8 cellular contexts compared by ENCODE assay signal in genomic region chr17:82406131-82406671, GRCh38. TPM values are rescaled to one million over a fixed set of nuclear protein-coding genes. Genes with fewer than 3 reads are reported as not detected.
"Had no signal": no experiment of that assay in that cellular context is flagged by ENCODE, and none has a peak within 500 bp of the region (broad histone marks: within the 10 kb centered on the region; RNA-seq: fewer than 3 reads in every experiment).

No MANE protein-coding gene starts in this region.

- H3K9me3 ChIP-seq: HAP-1 had no signal

- H2AFZ ChIP-seq: GM23338 had no signal

- H3K4me3 ChIP-seq: GM23338, HAP-1, K562 had no signal

- ATAC-seq: GM23338, HCT116, K562 had no signal

- H3K36me3 ChIP-seq: HAP-1 had no signal

- DNase-seq: HFFc6, IMR-90 had no signal

- H3K4me1 ChIP-seq: HAP-1 had no signal

- H3K4me2 ChIP-seq: GM23338 had no signal

RNA-seq across cellular contexts. Expression of gene UTS2R, which starts 34.6 kb away (rescaled TPM):
- total RNA-seq: H1, HFFc6, HT-29, IMR-90 had no signal
- polyA plus RNA-seq: GM23338, IMR-90, K562 had no signal
